ENCODE assay signal across 9 cellular contexts in genomic region chr7:107173691-107174406, GRCh38. TPM values are rescaled to one million over a fixed set of nuclear protein-coding genes. Genes with fewer than 3 reads are reported as not detected.
DNase-seq lines count a peak whose midpoint lies in the region; ATAC-seq and TF ChIP-seq lines count a peak whose summit lies in the region.
"Had no signal": no experiment of that assay in that cellular context is flagged by ENCODE, and none has a peak within 500 bp of the region (broad histone marks: within the 10 kb centered on the region; RNA-seq: fewer than 3 reads in every experiment).

No MANE protein-coding gene starts in this region.

- H3K27ac ChIP-seq in ovary, result no peak overlapping the region
- peak overlapping the region in 1 of 12 donors; percentile 50 for H3K27ac ChIP-seq in heart left ventricle

- intact Hi-C loops in ovary (cut with DNase I), result no loop called here
- intact Hi-C loops in heart left ventricle (cut with DNase I), result no loop called here

- no peak overlapping the region for H3K4me3 Mint-ChIP-seq in progenitor cell of endocrine pancreas (ENCODE audit: low read depth)
- H3K4me3 Mint-ChIP-seq: dendritic cell treated with granulocyte-macrophage colony-stimulating factor and Interleukin-4, amounts not matched to agents 40 ng/mL and 50 ng/mL, for 4 days had no signal

- WGBS in ovary, 3 donors, result 60 to 65% (median 63%) methylated on average over 4 of the region's 4 CpGs
- WGBS in heart left ventricle, 4 donors, result 33 to 43% (median 35%) methylated on average over 4 of the region's 4 CpGs

- no peak for TF ChIP-seq EP300 in ovary (IDR thresholded peaks at IDR 0.05)

- no peaks in the 10 kb centered on the region for H3K27me3 Mint-ChIP-seq in progenitor cell of endocrine pancreas
- H3K27me3 Mint-ChIP-seq: dendritic cell treated with granulocyte-macrophage colony-stimulating factor and Interleukin-4, amounts not matched to agents 40 ng/mL and 50 ng/mL, for 4 days had no signal

- H3K4me1 ChIP-seq in ovary (ENCODE audit: insufficient read depth) (peaks cover 17% of the 10 kb centered on the region), heart left ventricle (peaks cover 15 to 82% (median 62%) of the 10 kb centered on the region in 12 donors)

- peak; percentile 14 for DNase-seq in GM06990 (ENCODE audit: extremely low read depth, insufficient read length)
- DNase-seq in foreskin melanocyte, result peak; percentile 88
- no peak for DNase-seq in progenitor cell of endocrine pancreas (ENCODE audit: low spot score, unreplicated experiment)
- no peak for DNase-seq in iPS-NIHi11 (ENCODE audit: low spot score)
- no peak for DNase-seq in ovary
- DNase-seq in heart left ventricle, result no peak

- no peaks in the 10 kb centered on the region for H3K9me3 ChIP-seq in ovary
- no peaks in the 10 kb centered on the region for H3K9me3 ChIP-seq in heart left ventricle

- no peaks in the 10 kb centered on the region for H3K9me3 Mint-ChIP-seq in progenitor cell of endocrine pancreas (ENCODE audit: low read depth)
- H3K9me3 Mint-ChIP-seq: dendritic cell treated with granulocyte-macrophage colony-stimulating factor and Interleukin-4, amounts not matched to agents 40 ng/mL and 50 ng/mL, for 4 days had no signal

- H3K36me3 Mint-ChIP-seq in progenitor cell of endocrine pancreas (ENCODE audit: insufficient read depth), result peaks cover 1% of the 10 kb centered on the region

- H3K36me3 ChIP-seq in GM06990 (ENCODE audit: control insufficient read depth, insufficient read depth, low read length) (no peaks in the 10 kb centered on the region), ovary (no peaks in the 10 kb centered on the region), heart left ventricle (peaks cover 0 to 9% (median 0%) of the 10 kb centered on the region in 9 donors)

- TF ChIP-seq CTCF in GM06990 (IDR thresholded peaks at IDR 0.05; ENCODE audit: insufficient read depth, low read length, poor library complexity, severe bottlenecking) (no peak), progenitor cell of endocrine pancreas (IDR thresholded peaks at IDR 0.05; ENCODE audit: unreplicated experiment) (no peak), ovary (IDR thresholded peaks at IDR 0.05) (no peak), heart left ventricle (IDR thresholded peaks at IDR 0.05) (no peak)

- peaks cover 12% of the 10 kb centered on the region for H3K4me1 Mint-ChIP-seq in progenitor cell of endocrine pancreas (ENCODE audit: low read depth)

- H3K27me3 ChIP-seq in GM06990 (replicated peaks; ENCODE audit: control insufficient read depth, insufficient read depth, low read length) (no peaks in the 10 kb centered on the region), ovary (no peaks in the 10 kb centered on the region), heart left ventricle (no peaks in the 10 kb centered on the region)

- H3K27ac Mint-ChIP-seq in progenitor cell of endocrine pancreas, result no peak overlapping the region
- H3K27ac Mint-ChIP-seq: dendritic cell treated with granulocyte-macrophage colony-stimulating factor and Interleukin-4, amounts not matched to agents 40 ng/mL and 50 ng/mL, for 4 days had no signal

- no peak for TF ChIP-seq POLR2A in ovary (IDR thresholded peaks at IDR 0.05)
- TF ChIP-seq POLR2A in heart left ventricle (IDR thresholded peaks at IDR 0.05), result no peak

- ATAC-seq in GM21367 (IDR thresholded peaks at IDR 0.05; ENCODE audit: unreplicated experiment) (peak; percentile 50), HG03432 (IDR thresholded peaks at IDR 0.05; ENCODE audit: unreplicated experiment) (peak; percentile 53), heart left ventricle (no peak)

- no peak overlapping the region for H3K4me3 ChIP-seq in GM06990 (replicated peaks; ENCODE audit: low read depth, low read length)
- no peak overlapping the region for H3K4me3 ChIP-seq in ovary
- peak overlapping the region in 1 of 12 donors; percentile 4 for H3K4me3 ChIP-seq in heart left ventricle

RNA-seq across cellular contexts. Expression of gene HBP1, which starts 5.0 kb away (rescaled TPM):
- total RNA-seq in progenitor cell of endocrine pancreas, result 52.5 and 53.0 TPM in 2 replicates
- total RNA-seq in ovary, result 100 to 1,000 TPM in 2 of 7 donors, 10 to 100 TPM in 5; 31.8 to 121 (median 55.4) TPM
- 10 to 100 TPM; 77.4 to 86.3 TPM for polyA plus RNA-seq in ovary
- total RNA-seq in heart left ventricle, result 10 to 100 TPM; 41.3 to 98.4 (median 60.8) TPM
- 10 to 100 TPM; 21.4 to 38.6 TPM for polyA plus RNA-seq in heart left ventricle

Comparison
In these comparisons a context has a peak if more than half of its experiments do, and no peak if none do; other contexts are left out.
1. DNase-seq: peak in GM06990 (single experiment) and foreskin melanocyte (single experiment); none in progenitor cell of endocrine pancreas (single experiment), iPS-NIHi11 (single experiment), ovary (0 of 5) and heart left ventricle (0 of 5).
2. ATAC-seq: peak in GM21367 (single experiment) and HG03432 (single experiment); none in heart left ventricle (0 of 4).